28 cellular contexts compared by ENCODE assay signal in genomic region chr11:43541993-43542392, GRCh38.
"Had no signal": no experiment of that assay in that cellular context is flagged by ENCODE, and none has a peak within 500 bp of the region (broad histone marks: within the 10 kb centered on the region; RNA-seq: fewer than 3 reads in every experiment).

No MANE protein-coding gene starts in this region.

- H3K4me3 Mint-ChIP-seq: central memory CD8-positive, alpha-beta T cell; dendritic cell treated with granulocyte-macrophage colony-stimulating factor and Interleukin-4, amounts not matched to agents 40 ng/mL and 50 ng/mL, for 4 days; endodermal cell; immature natural killer cell; memory B cell; nephron; stimulated activated memory B cell treated with anti-CD40 and anti-IgM and Interleukin-4, amounts not matched to agents 10 μg/mL and 1 μg/mL and 100 μg/mL, for 72 hours had no signal

- DNase-seq: colonic mucosa; effector CD8-positive, alpha-beta T cell; endodermal cell; foreskin melanocyte; glutamatergic neuron; hypothalamus; immature natural killer cell; occipital lobe; pancreas; stimulated activated CD4-positive, alpha-beta T cell treated with anti-CD3 and anti-CD28 coated beads, Interleukin-2, amount 100 ng/mL, for 24 hours; stimulated activated CD4-positive, alpha-beta T cell treated with anti-CD3 and anti-CD28 coated beads, Interleukin-4, amount 100 ng/mL, for 24 hours; stimulated activated naive CD8-positive, alpha-beta T cell treated with anti-CD3 and anti-CD28 coated beads, Interleukin-15, Interleukin-2, amounts not matched to agents 100 U/mL and 50 U/mL, for 24 hours; substantia nigra; upper lobe of left lung had no signal

- H3K36me3 ChIP-seq: colonic mucosa, pancreas, thoracic aorta, tibial nerve, upper lobe of left lung had no signal

- H3K36me3 Mint-ChIP-seq: immature natural killer cell; memory B cell; stimulated activated memory B cell treated with anti-CD40 and anti-IgM and Interleukin-4, amounts not matched to agents 10 μg/mL and 1 μg/mL and 100 μg/mL, for 72 hours had no signal

- H3K27me3 ChIP-seq: colonic mucosa had no signal

- H3K4me1 ChIP-seq: colonic mucosa, pancreas had no signal

- ATAC-seq: esophagus mucosa; left lobe of liver; pancreas; sciatic nerve; stimulated activated memory B cell treated with anti-CD40 and anti-IgM and Interleukin-4, amounts not matched to agents 10 μg/mL and 1 μg/mL and 100 μg/mL, for 72 hours; stimulated activated naive CD8-positive, alpha-beta T cell treated with anti-CD3 and anti-CD28 coated beads, Interleukin-15, Interleukin-2, amounts not matched to agents 100 U/mL and 50 U/mL, for 24 hours had no signal

- H3K27ac Mint-ChIP-seq: dendritic cell treated with granulocyte-macrophage colony-stimulating factor and Interleukin-4, amounts not matched to agents 40 ng/mL and 50 ng/mL, for 4 days; endodermal cell; immature natural killer cell; memory B cell; nephron; stimulated activated memory B cell treated with anti-CD40 and anti-IgM and Interleukin-4, amounts not matched to agents 10 μg/mL and 1 μg/mL and 100 μg/mL, for 72 hours had no signal

- H3K9me3 ChIP-seq: colonic mucosa, pancreas, upper lobe of left lung had no signal

- H3K27ac ChIP-seq: colonic mucosa, epithelial cell of prostate, pancreas, thoracic aorta, tibial nerve, upper lobe of left lung had no signal

- H3K9me3 Mint-ChIP-seq: central memory CD8-positive, alpha-beta T cell had no signal

- H3K4me1 Mint-ChIP-seq: central memory CD8-positive, alpha-beta T cell; immature natural killer cell; memory B cell; nephron; stimulated activated memory B cell treated with anti-CD40 and anti-IgM and Interleukin-4, amounts not matched to agents 10 μg/mL and 1 μg/mL and 100 μg/mL, for 72 hours had no signal

- H3K4me3 ChIP-seq: colonic mucosa, lung, pancreas, thoracic aorta, tibial nerve, upper lobe of left lung had no signal

- FAIRE-seq: keratinocyte, pancreas, urothelium cell line had no signal
